ENCODE assay signal across 28 cellular contexts in genomic region chr3:43307226-43307625, GRCh38. TPM values are rescaled to one million over a fixed set of nuclear protein-coding genes. Genes with fewer than 3 reads are reported as not detected.
A peak's percentile ranks its signal among the peaks of the same experiment; 100 is the strongest.
DNase-seq lines count a peak whose midpoint lies in the region; ATAC-seq lines count a peak whose summit lies in the region.
"Had no signal": no experiment of that assay in that cellular context is flagged by ENCODE, and none has a peak within 500 bp of the region (broad histone marks: within the 10 kb centered on the region; RNA-seq: fewer than 3 reads in every experiment).

No MANE protein-coding gene starts in this region.

- no peak for ATAC-seq in activated naive CD4-positive, alpha-beta T cell treated with anti-CD3 and anti-CD28 coated beads, Interleukin-2, amount 50 U/mL, for 72 hours
- ATAC-seq in T-helper 17 cell (no peak), HG02981 (IDR thresholded peaks at IDR 0.05; ENCODE audit: unreplicated experiment) (no peak)
- no peak for ATAC-seq in stimulated activated memory B cell treated with anti-CD40 and anti-IgM and Interleukin-4, amounts not matched to agents 10 μg/mL and 1 μg/mL and 100 μg/mL, for 72 hours
- ATAC-seq: GM23338, pancreas, right cardiac atrium had no signal

- H3K27me3 ChIP-seq in effector memory CD4-positive, alpha-beta T cell (replicated peaks; ENCODE audit: control insufficient read depth, insufficient read depth, low read length, poor library complexity, severe bottlenecking): no peaks in the 10 kb centered on the region
- H3K27me3 ChIP-seq: dorsolateral prefrontal cortex, pancreas, SJCRH30, testis had no signal

- H3K4me3 Mint-ChIP-seq in activated naive CD4-positive, alpha-beta T cell treated with anti-CD3 and anti-CD28 coated beads, Interleukin-2, amount 10 ng/mL, durations not matched to agents 7 days and 5 days: no peak overlapping the region
- H3K4me3 Mint-ChIP-seq in T-helper 17 cell: no peak overlapping the region
- no peak overlapping the region for H3K4me3 Mint-ChIP-seq in stimulated activated memory B cell treated with anti-CD40 and anti-IgM and Interleukin-4, amounts not matched to agents 10 μg/mL and 1 μg/mL and 100 μg/mL, for 72 hours
- H3K4me3 Mint-ChIP-seq: GM23338; T-helper 1 cell treated with Interleukin-12 subunit alpha and Interleukin-12 subunit beta and Interleukin-4 antibody, amounts not matched to agents 30 μg/mL and 1 μg/mL, for 36 hours had no signal

- H3K4me1 Mint-ChIP-seq in activated naive CD4-positive, alpha-beta T cell treated with anti-CD3 and anti-CD28 coated beads, Interleukin-2, amount 10 ng/mL, durations not matched to agents 7 days and 5 days: peaks cover 64% of the 10 kb centered on the region
- H3K4me1 Mint-ChIP-seq in T-helper 17 cell: peaks cover 58% of the 10 kb centered on the region
- peaks cover 40% of the 10 kb centered on the region for H3K4me1 Mint-ChIP-seq in stimulated activated memory B cell treated with anti-CD40 and anti-IgM and Interleukin-4, amounts not matched to agents 10 μg/mL and 1 μg/mL and 100 μg/mL, for 72 hours
- H3K4me1 Mint-ChIP-seq: GM23338 had no signal

- peaks cover 80% of the 10 kb centered on the region for H3K36me3 Mint-ChIP-seq in activated naive CD4-positive, alpha-beta T cell treated with anti-CD3 and anti-CD28 coated beads, Interleukin-2, amount 10 ng/mL, durations not matched to agents 7 days and 5 days
- H3K36me3 Mint-ChIP-seq in activated naive CD4-positive, alpha-beta T cell treated with anti-CD3 and anti-CD28 coated beads, Interleukin-2, amount 50 U/mL, for 72 hours: peaks cover 24 to 64% of the 10 kb centered on the region in 2 donors
- peaks cover 17% of the 10 kb centered on the region for H3K36me3 Mint-ChIP-seq in T-helper 17 cell (ENCODE audit: low read depth)
- H3K36me3 Mint-ChIP-seq in stimulated activated memory B cell treated with anti-CD40 and anti-IgM and Interleukin-4, amounts not matched to agents 10 μg/mL and 1 μg/mL and 100 μg/mL, for 72 hours: peaks cover 60% of the 10 kb centered on the region

- no peak overlapping the region for H3K27ac ChIP-seq in effector memory CD4-positive, alpha-beta T cell (ENCODE audit: insufficient read depth, low read length, poor library complexity, severe bottlenecking)
- H3K27ac ChIP-seq: dorsolateral prefrontal cortex, pancreas, SJCRH30, testis, VCaP had no signal

- H3K27ac Mint-ChIP-seq in activated naive CD4-positive, alpha-beta T cell treated with anti-CD3 and anti-CD28 coated beads, Interleukin-2, amount 10 ng/mL, durations not matched to agents 7 days and 5 days: peak overlapping the region; percentile 39
- no peak overlapping the region for H3K27ac Mint-ChIP-seq in activated naive CD4-positive, alpha-beta T cell treated with anti-CD3 and anti-CD28 coated beads, Interleukin-2, amount 50 U/mL, for 72 hours
- H3K27ac Mint-ChIP-seq in T-helper 17 cell: peak overlapping the region; percentile 53
- peak overlapping the region; percentile 4 for H3K27ac Mint-ChIP-seq in stimulated activated memory B cell treated with anti-CD40 and anti-IgM and Interleukin-4, amounts not matched to agents 10 μg/mL and 1 μg/mL and 100 μg/mL, for 72 hours
- H3K27ac Mint-ChIP-seq: GM23338 had no signal

- H3K27me3 Mint-ChIP-seq in activated naive CD4-positive, alpha-beta T cell treated with anti-CD3 and anti-CD28 coated beads, Interleukin-2, amount 10 ng/mL, durations not matched to agents 7 days and 5 days: no peaks in the 10 kb centered on the region
- H3K27me3 Mint-ChIP-seq in T-helper 17 cell: no peaks in the 10 kb centered on the region
- H3K27me3 Mint-ChIP-seq in stimulated activated memory B cell treated with anti-CD40 and anti-IgM and Interleukin-4, amounts not matched to agents 10 μg/mL and 1 μg/mL and 100 μg/mL, for 72 hours: no peaks in the 10 kb centered on the region

- no peaks in the 10 kb centered on the region for H3K9me3 ChIP-seq in T-helper 17 cell (ENCODE audit: control insufficient read depth, low read length, poor library complexity, severe bottlenecking)
- H3K9me3 ChIP-seq in effector memory CD4-positive, alpha-beta T cell (ENCODE audit: control insufficient read depth, low read length): no peaks in the 10 kb centered on the region
- H3K9me3 ChIP-seq: pancreas, SJCRH30, testis had no signal

- peak overlapping the region; percentile 7 for H3K4me3 ChIP-seq in effector memory CD4-positive, alpha-beta T cell (ENCODE audit: insufficient read depth, low read depth, low read length, poor library complexity, severe bottlenecking)
- H3K4me3 ChIP-seq: dorsolateral prefrontal cortex, GM23338, lung, pancreas, SJCRH30, testis had no signal

- CTCF ChIA-PET in activated naive CD4-positive, alpha-beta T cell treated with anti-CD3 and anti-CD28 coated beads, Interleukin-2, amount 10 ng/mL, durations not matched to agents 7 days and 5 days (lab: Charles Lee): interaction anchor here (0.8 kb wide), 1 partner anchor 145 kb away, joined by 5 read pairs; no protein-coding TSS in a partner anchor

- H3K36me3 ChIP-seq in effector memory CD4-positive, alpha-beta T cell (ENCODE audit: control insufficient read depth, insufficient read depth, low read length): peaks cover 34% of the 10 kb centered on the region
- H3K36me3 ChIP-seq: SJCRH30 had no signal

- H3K4me1 ChIP-seq in effector memory CD4-positive, alpha-beta T cell (ENCODE audit: control insufficient read depth, insufficient read depth, low read length, poor library complexity, severe bottlenecking): peaks cover 7% of the 10 kb centered on the region
- H3K4me1 ChIP-seq: SJCRH30, testis had no signal

- no peaks in the 10 kb centered on the region for H3K9me3 Mint-ChIP-seq in activated naive CD4-positive, alpha-beta T cell treated with anti-CD3 and anti-CD28 coated beads, Interleukin-2, amount 10 ng/mL, durations not matched to agents 7 days and 5 days
- no peaks in the 10 kb centered on the region for H3K9me3 Mint-ChIP-seq in activated naive CD4-positive, alpha-beta T cell treated with anti-CD3 and anti-CD28 coated beads, Interleukin-2, amount 50 U/mL, for 72 hours
- no peaks in the 10 kb centered on the region for H3K9me3 Mint-ChIP-seq in stimulated activated memory B cell treated with anti-CD40 and anti-IgM and Interleukin-4, amounts not matched to agents 10 μg/mL and 1 μg/mL and 100 μg/mL, for 72 hours
- H3K9me3 Mint-ChIP-seq: activated T-helper 2 cell treated with anti-CD3 and anti-CD28 coated beads, Interferon-gamma antibody, Interleukin-2, Interleukin-4, amounts not matched to agents 10 μg/mL and 5 μg/mL and 100 μg/mL, durations not matched to agents 14 hours and 24 hours and 36 hours; GM23338; T-helper 1 cell treated with Interleukin-12 subunit alpha and Interleukin-12 subunit beta and Interleukin-4 antibody, amounts not matched to agents 30 μg/mL and 1 μg/mL, for 36 hours had no signal

- no peak for DNase-seq in activated naive CD4-positive, alpha-beta T cell treated with anti-CD3 and anti-CD28 coated beads, Interleukin-2, amount 10 ng/mL, durations not matched to agents 7 days and 5 days
- no peak for DNase-seq in activated naive CD4-positive, alpha-beta T cell treated with anti-CD3 and anti-CD28 coated beads, Interleukin-2, amount 50 U/mL, for 72 hours (ENCODE audit: low spot score in 2 of 2)
- DNase-seq in T-helper 17 cell: no peak
- DNase-seq in effector memory CD4-positive, alpha-beta T cell: no peak
- no peak for DNase-seq in EL
- DNase-seq in AG08396 (ENCODE audit: low spot score): no peak
- DNase-seq: ACHN; caudate nucleus; DND-41; dorsolateral prefrontal cortex; erythroblast; hippocampal formation; KBM-7; MV-4-11; NCI-H1930; NCI-H345; pancreas; right cardiac atrium; SJCRH30; stimulated activated CD8-positive, alpha-beta memory T cell treated with anti-CD3 and anti-CD28 coated beads, Interleukin-4, amount 100 ng/mL, for 48 hours; testis had no signal

RNA-seq across cellular contexts. Expression of gene SNRK, which starts 20.9 kb away (rescaled TPM):
- total RNA-seq in activated naive CD4-positive, alpha-beta T cell treated with anti-CD3 and anti-CD28 coated beads, Interleukin-2, amount 50 U/mL, for 72 hours: 10 to 100 TPM; 21.2 to 28.6 TPM
- 100 to 1,000 TPM; 127 to 159 TPM for total RNA-seq in T-helper 17 cell

Comparison
In these comparisons a context has a peak if more than half of its experiments do, and no peak if none do; other contexts are left out.
1. H3K27ac Mint-ChIP-seq: peak in activated naive CD4-positive, alpha-beta T cell treated with anti-CD3 and anti-CD28 coated beads, Interleukin-2, amount 10 ng/mL, durations not matched to agents 7 days and 5 days (single experiment), T-helper 17 cell (single experiment) and stimulated activated memory B cell treated with anti-CD40 and anti-IgM and Interleukin-4, amounts not matched to agents 10 μg/mL and 1 μg/mL and 100 μg/mL, for 72 hours (single experiment); none in activated naive CD4-positive, alpha-beta T cell treated with anti-CD3 and anti-CD28 coated beads, Interleukin-2, amount 50 U/mL, for 72 hours (0 of 2).
2. RNA of gene SNRK, which starts 20.9 kb away (total RNA-seq): 127 to 159 TPM in T-helper 17 cell; 21.2 to 28.6 TPM in activated naive CD4-positive, alpha-beta T cell treated with anti-CD3 and anti-CD28 coated beads, Interleukin-2, amount 50 U/mL, for 72 hours; every median in the first group is over 4 times any median in the second.